In genomic region chr19:51644636-51645271, GRCh38 we compare ENCODE assay signal across 1 cellular context.
TF ChIP-seq lines count a peak whose summit lies in the region.

No MANE protein-coding gene starts in this region.

TF ChIP-seq in HepG2, 621 proteins besides CTCF, POLR2A, EP300 and RAD21:
- TF ChIP-seq JUN (CRISPR knock-in tag; IDR thresholded peaks at IDR 0.05), result no peak
TF ChIP-seq in HepG2: peak in this region for 0.
